8 cellular contexts compared by ENCODE assay signal in the genomic region with DNA sequence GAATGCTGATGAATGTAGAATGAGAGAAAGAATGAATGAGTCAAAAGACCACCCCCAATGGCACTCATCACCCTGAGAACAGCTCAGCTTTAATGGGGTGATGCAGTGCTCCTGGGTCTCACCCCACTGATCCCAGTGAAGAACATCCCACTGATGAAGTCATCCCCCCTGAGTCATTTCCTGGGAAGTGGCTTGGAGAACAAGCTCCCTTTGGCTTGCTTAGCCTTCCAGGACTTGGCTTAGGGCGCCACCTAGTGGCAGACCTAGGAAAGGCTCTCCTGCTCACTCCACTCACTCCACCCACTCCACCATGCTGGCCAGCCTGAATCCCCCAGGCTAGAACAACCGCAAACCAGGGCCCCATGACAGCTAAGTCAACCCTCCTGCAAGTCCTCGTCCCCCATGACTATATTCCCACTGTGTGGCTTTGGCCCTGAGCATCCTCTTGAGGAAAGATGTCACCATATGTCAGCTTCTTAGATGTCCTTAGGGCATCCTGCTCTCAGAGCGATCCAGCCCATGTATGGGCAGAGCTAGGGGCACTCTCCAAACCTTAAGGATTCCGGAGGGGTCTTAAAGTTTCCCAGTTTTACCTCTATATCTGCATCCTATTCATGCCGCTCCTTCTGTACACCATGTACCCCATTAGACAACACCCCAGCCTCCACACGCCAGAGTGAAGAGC. TPM values are rescaled to one million over a fixed set of nuclear protein-coding genes. Genes with fewer than 3 reads are reported as not detected.
A peak's percentile ranks its signal among the peaks of the same experiment; 100 is the strongest.
DNase-seq lines count a peak whose midpoint lies in the region; FAIRE-seq and TF ChIP-seq lines count a peak whose summit lies in the region.
"Had no signal": no experiment of that assay in that cellular context is flagged by ENCODE, and none has a peak within 500 bp of the region (broad histone marks: within the 10 kb centered on the region; RNA-seq: fewer than 3 reads in every experiment).

No MANE protein-coding gene starts in this region.

- DNase-seq in GM12892 (ENCODE audit: insufficient read length), result peak; percentile 51
- peak; percentile 40 for DNase-seq in LNCaP clone FGC (ENCODE audit: low read depth)
- peak; percentile 82 to 94 (median 90) for DNase-seq in Peyer's patch
- peak; percentile 92 for DNase-seq in activated T-cell treated with anti-CD3 and anti-CD28 coated beads, Interleukin-2, amount 50 U/mL, for 48 hours
- DNase-seq in fibroblast of mammary gland (ENCODE audit: low read depth), result peak; percentile 96

- H3K4me3 ChIP-seq in LNCaP clone FGC (ENCODE audit: low read depth, low read length), result no peak overlapping the region
- H3K4me3 ChIP-seq in Peyer's patch, result no peak overlapping the region
- no peak overlapping the region for H3K4me3 ChIP-seq in fibroblast of mammary gland (ENCODE audit: control insufficient read depth, low read depth, low read length)
- no peak overlapping the region for H3K4me3 ChIP-seq in neural cell (ENCODE audit: low read length)
- H3K4me3 ChIP-seq: skin epidermis had no signal

- H3K9ac ChIP-seq in neural cell (ENCODE audit: low read length), result no peak overlapping the region

- H3K9me2 ChIP-seq in neural cell (ENCODE audit: insufficient read depth, low read length), result no peaks in the 10 kb centered on the region

- no peaks in the 10 kb centered on the region for H3K27me3 ChIP-seq in Peyer's patch
- H3K27me3 ChIP-seq in neural cell (ENCODE audit: insufficient read depth, low read depth, low read length), result no peaks in the 10 kb centered on the region

- no peaks in the 10 kb centered on the region for H3K9me3 Mint-ChIP-seq in stimulated activated naive CD8-positive, alpha-beta T cell treated with anti-CD3 and anti-CD28 coated beads, Interleukin-15, Interleukin-2, amounts not matched to agents 100 ng/mL and 50 ng/mL, for 24 hours

- FAIRE-seq in GM12892 (lab: Jason Lieb, UNC), result peak; percentile 93

- peak; percentile 22 for TF ChIP-seq EP300 in neural cell (conservative IDR thresholded peaks at IDR 0.05; ENCODE audit: poor library complexity, severe bottlenecking)

- H3K27ac ChIP-seq in Peyer's patch, result no peak overlapping the region
- no peak overlapping the region for H3K27ac ChIP-seq in neural cell (ENCODE audit: low read length)

- no peak overlapping the region for H3K4me2 ChIP-seq in neural cell (ENCODE audit: low read length)

- TF ChIP-seq POLR2A in GM12892 (IDR thresholded peaks at IDR 0.05; ENCODE audit: low read depth, low read length) (no peak), Peyer's patch (IDR thresholded peaks at IDR 0.05) (no peak)

- peak overlapping the region; percentile 46 for H2AFZ ChIP-seq in neural cell (ENCODE audit: low read depth, low read length)

- no peak overlapping the region for H3K4me3 Mint-ChIP-seq in stimulated activated naive CD8-positive, alpha-beta T cell treated with anti-CD3 and anti-CD28 coated beads, Interleukin-15, Interleukin-2, amounts not matched to agents 100 ng/mL and 50 ng/mL, for 24 hours

- H3K27me3 Mint-ChIP-seq in stimulated activated naive CD8-positive, alpha-beta T cell treated with anti-CD3 and anti-CD28 coated beads, Interleukin-15, Interleukin-2, amounts not matched to agents 100 ng/mL and 50 ng/mL, for 24 hours, result no peaks in the 10 kb centered on the region

- no peaks in the 10 kb centered on the region for H3K36me3 Mint-ChIP-seq in stimulated activated naive CD8-positive, alpha-beta T cell treated with anti-CD3 and anti-CD28 coated beads, Interleukin-15, Interleukin-2, amounts not matched to agents 100 ng/mL and 50 ng/mL, for 24 hours (ENCODE audit: low read depth)

- TF ChIP-seq CTCF in LNCaP clone FGC (IDR thresholded peaks at IDR 0.05; ENCODE audit: control insufficient read depth, extremely low read depth, insufficient read depth), result peak; percentile 90
- TF ChIP-seq CTCF in Peyer's patch (IDR thresholded peaks at IDR 0.05), result peak; percentile 90 to 98 (median 94)
- TF ChIP-seq CTCF in fibroblast of mammary gland (conservative IDR thresholded peaks at IDR 0.05; ENCODE audit: control insufficient read depth, insufficient read depth, low read depth, low read length), result peak; percentile 97
- peak; percentile 99 for TF ChIP-seq CTCF in neural cell (IDR thresholded peaks at IDR 0.05; ENCODE audit: poor library complexity, severe bottlenecking)

- H3F3A ChIP-seq in neural cell (ENCODE audit: insufficient read depth, low read length, poor library complexity, severe bottlenecking), result no peaks in the 10 kb centered on the region

- no peaks in the 10 kb centered on the region for H4K20me1 ChIP-seq in neural cell (ENCODE audit: insufficient read depth)

- peak overlapping the region; percentile 59 for H3K27ac Mint-ChIP-seq in stimulated activated naive CD8-positive, alpha-beta T cell treated with anti-CD3 and anti-CD28 coated beads, Interleukin-15, Interleukin-2, amounts not matched to agents 100 ng/mL and 50 ng/mL, for 24 hours

- no peaks in the 10 kb centered on the region for H3K79me2 ChIP-seq in neural cell (replicated peaks; ENCODE audit: insufficient read depth, low read length)

- H3K36me3 ChIP-seq in Peyer's patch (no peaks in the 10 kb centered on the region), neural cell (ENCODE audit: insufficient read depth, low read length) (no peaks in the 10 kb centered on the region)

- peaks cover 94% of the 10 kb centered on the region for H3K4me1 Mint-ChIP-seq in stimulated activated naive CD8-positive, alpha-beta T cell treated with anti-CD3 and anti-CD28 coated beads, Interleukin-15, Interleukin-2, amounts not matched to agents 100 ng/mL and 50 ng/mL, for 24 hours (ENCODE audit: low read depth)

- H3K9me3 ChIP-seq in Peyer's patch (no peaks in the 10 kb centered on the region), neural cell (ENCODE audit: low read length) (no peaks in the 10 kb centered on the region)

- TF ChIP-seq RAD21 in neural cell (conservative IDR thresholded peaks at IDR 0.05), result peak; percentile 100

- H3K4me1 ChIP-seq in Peyer's patch, result peaks cover 0 to 14% (median 5%) of the 10 kb centered on the region in 4 donors

TF ChIP-seq in neural cell, 6 proteins besides CTCF, POLR2A, EP300 and RAD21:
- TF ChIP-seq MXI1 (conservative IDR thresholded peaks at IDR 0.05; ENCODE audit: poor library complexity, severe bottlenecking), result no peak
- peak; percentile 100 for TF ChIP-seq SMC3 (conservative IDR thresholded peaks at IDR 0.05; ENCODE audit: poor library complexity)
- TF ChIP-seq, protein P1, sequence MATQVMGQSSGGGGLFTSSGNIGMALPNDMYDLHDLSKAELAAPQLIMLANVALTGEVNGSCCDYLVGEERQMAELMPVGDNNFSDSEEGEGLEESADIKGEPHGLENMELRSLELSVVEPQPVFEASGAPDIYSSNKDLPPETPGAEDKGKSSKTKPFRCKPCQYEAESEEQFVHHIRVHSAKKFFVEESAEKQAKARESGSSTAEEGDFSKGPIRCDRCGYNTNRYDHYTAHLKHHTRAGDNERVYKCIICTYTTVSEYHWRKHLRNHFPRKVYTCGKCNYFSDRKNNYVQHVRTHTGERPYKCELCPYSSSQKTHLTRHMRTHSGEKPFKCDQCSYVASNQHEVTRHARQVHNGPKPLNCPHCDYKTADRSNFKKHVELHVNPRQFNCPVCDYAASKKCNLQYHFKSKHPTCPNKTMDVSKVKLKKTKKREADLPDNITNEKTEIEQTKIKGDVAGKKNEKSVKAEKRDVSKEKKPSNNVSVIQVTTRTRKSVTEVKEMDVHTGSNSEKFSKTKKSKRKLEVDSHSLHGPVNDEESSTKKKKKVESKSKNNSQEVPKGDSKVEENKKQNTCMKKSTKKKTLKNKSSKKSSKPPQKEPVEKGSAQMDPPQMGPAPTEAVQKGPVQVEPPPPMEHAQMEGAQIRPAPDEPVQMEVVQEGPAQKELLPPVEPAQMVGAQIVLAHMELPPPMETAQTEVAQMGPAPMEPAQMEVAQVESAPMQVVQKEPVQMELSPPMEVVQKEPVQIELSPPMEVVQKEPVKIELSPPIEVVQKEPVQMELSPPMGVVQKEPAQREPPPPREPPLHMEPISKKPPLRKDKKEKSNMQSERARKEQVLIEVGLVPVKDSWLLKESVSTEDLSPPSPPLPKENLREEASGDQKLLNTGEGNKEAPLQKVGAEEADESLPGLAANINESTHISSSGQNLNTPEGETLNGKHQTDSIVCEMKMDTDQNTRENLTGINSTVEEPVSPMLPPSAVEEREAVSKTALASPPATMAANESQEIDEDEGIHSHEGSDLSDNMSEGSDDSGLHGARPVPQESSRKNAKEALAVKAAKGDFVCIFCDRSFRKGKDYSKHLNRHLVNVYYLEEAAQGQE (IDR thresholded peaks at IDR 0.05; ENCODE audit: borderline replicate concordance), result no peak

RNA-seq across cellular contexts. Expression of a gene that starts 17.8 kb away (rescaled TPM):
- polyA plus RNA-seq in GM12892 (2012; ENCODE audit: missing spikeins), result 0.51 TPM
- total RNA-seq in Peyer's patch, result not detected
- not detected in 2 replicates for polyA plus RNA-seq in neural cell
- not detected in 2 replicates for polyA minus RNA-seq in neural cell

RNA-seq across cellular contexts. Expression of a gene that starts 39.2 kb away (rescaled TPM):
- polyA plus RNA-seq in GM12892 (2012; ENCODE audit: missing spikeins), result 7.5 TPM
- total RNA-seq in Peyer's patch, result 10 to 100 TPM in 3 of 4 donors, 1 to 10 TPM in 1; 9.8 to 50.3 (median 23.9) TPM
- polyA plus RNA-seq in neural cell, result 0.76 and 1.1 TPM in 2 replicates
- polyA minus RNA-seq in neural cell, result 2.2 and 3.2 TPM in 2 replicates

Comparison
In these comparisons a context has a peak if more than half of its experiments do, and no peak if none do; other contexts are left out.
1. DNase-seq: peak in every context shown above with its lines; median percentile 96 in fibroblast of mammary gland; 92 in activated T-cell treated with anti-CD3 and anti-CD28 coated beads, Interleukin-2, amount 50 U/mL, for 48 hours; 90 in Peyer's patch; 51 in GM12892; 40 in LNCaP clone FGC.